Comparison of ENCODE assay signal across 1 cellular context in genomic region chr20:63547484-63548480, GRCh38.
TF ChIP-seq lines count a peak whose summit lies in the region.

A gene with protein sequence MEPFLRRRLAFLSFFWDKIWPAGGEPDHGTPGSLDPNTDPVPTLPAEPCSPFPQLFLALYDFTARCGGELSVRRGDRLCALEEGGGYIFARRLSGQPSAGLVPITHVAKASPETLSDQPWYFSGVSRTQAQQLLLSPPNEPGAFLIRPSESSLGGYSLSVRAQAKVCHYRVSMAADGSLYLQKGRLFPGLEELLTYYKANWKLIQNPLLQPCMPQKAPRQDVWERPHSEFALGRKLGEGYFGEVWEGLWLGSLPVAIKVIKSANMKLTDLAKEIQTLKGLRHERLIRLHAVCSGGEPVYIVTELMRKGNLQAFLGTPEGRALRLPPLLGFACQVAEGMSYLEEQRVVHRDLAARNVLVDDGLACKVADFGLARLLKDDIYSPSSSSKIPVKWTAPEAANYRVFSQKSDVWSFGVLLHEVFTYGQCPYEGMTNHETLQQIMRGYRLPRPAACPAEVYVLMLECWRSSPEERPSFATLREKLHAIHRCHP (minus strand): TSS chr20:63547749. CDS start chr20:63547463, 286 bp downstream.

TF ChIP-seq in HCT116, 20 proteins besides CTCF, POLR2A, EP300 and RAD21:
- TF ChIP-seq CBX3 (IDR thresholded peaks at IDR 0.05; ENCODE audit: low read depth), result no peak
- no peak for TF ChIP-seq JUND (IDR thresholded peaks at IDR 0.05)
- no peak for TF ChIP-seq POLR2AphosphoS5 (IDR thresholded peaks at IDR 0.05; ENCODE audit: low read depth, low read length)
- TF ChIP-seq TCF7L2 (IDR thresholded peaks at IDR 0.05; ENCODE audit: borderline replicate concordance, extremely low read depth, insufficient read depth, insufficient read length), result no peak
- TF ChIP-seq SIN3A (IDR thresholded peaks at IDR 0.05; ENCODE audit: low read depth), result no peak
- no peak for TF ChIP-seq EGR1 (IDR thresholded peaks at IDR 0.05; ENCODE audit: low read depth)
- TF ChIP-seq, protein P1, sequence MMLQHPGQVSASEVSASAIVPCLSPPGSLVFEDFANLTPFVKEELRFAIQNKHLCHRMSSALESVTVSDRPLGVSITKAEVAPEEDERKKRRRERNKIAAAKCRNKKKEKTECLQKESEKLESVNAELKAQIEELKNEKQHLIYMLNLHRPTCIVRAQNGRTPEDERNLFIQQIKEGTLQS (IDR thresholded peaks at IDR 0.05), result no peak
- TF ChIP-seq, protein P2, sequence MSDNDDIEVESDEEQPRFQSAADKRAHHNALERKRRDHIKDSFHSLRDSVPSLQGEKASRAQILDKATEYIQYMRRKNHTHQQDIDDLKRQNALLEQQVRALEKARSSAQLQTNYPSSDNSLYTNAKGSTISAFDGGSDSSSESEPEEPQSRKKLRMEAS (IDR thresholded peaks at IDR 0.05), result no peak
- TF ChIP-seq EZH2 (IDR thresholded peaks at IDR 0.05), result no peak
- TF ChIP-seq SP1 (IDR thresholded peaks at IDR 0.05; ENCODE audit: low read depth), result no peak
- TF ChIP-seq ZNF274 (IDR thresholded peaks at IDR 0.05; ENCODE audit: low read depth, low read length), result no peak
- TF ChIP-seq EZH2phosphoT487 (IDR thresholded peaks at IDR 0.05; ENCODE audit: borderline replicate concordance), result no peak
- TF ChIP-seq ELF1 (IDR thresholded peaks at IDR 0.05; ENCODE audit: borderline replicate concordance, low read depth), result no peak
